ENCODE assay signal across 22 cellular contexts in the genomic region with DNA sequence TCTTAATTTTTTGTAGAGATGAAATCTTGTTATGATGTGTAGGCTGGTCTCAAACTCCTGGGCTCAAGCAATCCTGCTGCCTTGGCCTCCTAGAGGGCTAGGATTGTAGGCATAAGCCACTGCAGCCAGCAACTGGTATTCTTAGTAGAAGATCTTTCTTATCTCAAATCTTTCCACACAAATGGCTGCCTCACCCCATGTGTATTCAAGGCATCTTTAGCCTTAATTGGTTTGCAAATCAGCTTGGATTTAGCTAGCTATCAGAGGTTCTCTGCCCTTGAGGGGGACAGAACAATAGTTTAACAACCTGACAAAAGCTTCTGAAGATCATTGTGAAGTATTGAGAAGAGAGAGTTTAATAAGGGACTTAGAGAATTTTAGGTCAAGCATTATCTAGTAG. TPM values are rescaled to one million over a fixed set of nuclear protein-coding genes. Genes with fewer than 3 reads are reported as not detected.
DNase-seq lines count a peak whose midpoint lies in the region; TF ChIP-seq lines count a peak whose summit lies in the region.
"Had no signal": no experiment of that assay in that cellular context is flagged by ENCODE, and none has a peak within 500 bp of the region (broad histone marks: within the 10 kb centered on the region; RNA-seq: fewer than 3 reads in every experiment).

No MANE protein-coding gene starts in this region.

- H3K9me2 ChIP-seq in hepatocyte (replicated peaks; ENCODE audit: insufficient read depth) = no peaks in the 10 kb centered on the region

- H3K79me2 ChIP-seq in mesendoderm (ENCODE audit: control insufficient read depth, insufficient read depth, low read length) = no peaks in the 10 kb centered on the region
- no peaks in the 10 kb centered on the region for H3K79me2 ChIP-seq in osteoblast (ENCODE audit: insufficient read depth, low read length)
- H3K79me2 ChIP-seq in hepatocyte = no peaks in the 10 kb centered on the region

- H3K4me1 ChIP-seq in mesendoderm (ENCODE audit: control insufficient read depth, low read depth, low read length) = no peaks in the 10 kb centered on the region
- no peaks in the 10 kb centered on the region for H3K4me1 ChIP-seq in osteoblast (ENCODE audit: insufficient read depth, low read length)
- H3K4me1 ChIP-seq in hepatocyte (ENCODE audit: insufficient read depth) = no peaks in the 10 kb centered on the region
- H3K4me1 ChIP-seq: SJSA1 had no signal

- H3K27ac ChIP-seq in VCaP = peak overlapping the region; percentile 46
- H3K27ac ChIP-seq in mesendoderm (ENCODE audit: low read depth, low read length) = no peak overlapping the region
- no peak overlapping the region for H3K27ac ChIP-seq in osteoblast (ENCODE audit: low read depth, low read length)
- no peak overlapping the region for H3K27ac ChIP-seq in hepatocyte
- H3K27ac ChIP-seq: HL-60, PC-9, SJSA1 had no signal

- DNase-seq in NCI-H82 (lab: John Stamatoyannopoulos, UW) (peak; percentile 45), NCI-H82 treated with DMSO at 0.1 percent for 48 hours (lab: John Stamatoyannopoulos, UW; ENCODE audit: unreplicated experiment) (no peak), mesendoderm (peak; percentile 98), NCI-H187 (lab: John Stamatoyannopoulos, UW) (no peak), osteoblast (ENCODE audit: insufficient read length, low spot score, missing footprints) (no peak), hepatocyte (ENCODE audit: low spot score) (no peak), GM13976 (ENCODE audit: low spot score) (no peak)
- DNase-seq: DMS153; DND-41; Kasumi-1; NCI-H1092 treated with DMSO at 0.1 percent for 48 hours; NCI-H1436; NCI-H2029; NCI-H226; NCI-H510A; NK-92 treated with Interleukin-12 subunit alpha and Interleukin-12 subunit beta, amount 100 ng/mL, for 24 hours; T-cell had no signal

- H3K56ac ChIP-seq in mesendoderm (ENCODE audit: low read length) = no peak overlapping the region

- H2BK120ac ChIP-seq in mesendoderm (ENCODE audit: low read depth, low read length) = no peak overlapping the region

- H2AK5ac ChIP-seq in mesendoderm (ENCODE audit: low read length) = no peak overlapping the region

- no peaks in the 10 kb centered on the region for H3K36me3 ChIP-seq in mesendoderm (ENCODE audit: control insufficient read depth, insufficient read depth, low read length)
- H3K36me3 ChIP-seq in osteoblast (ENCODE audit: insufficient read depth, low read length) = no peaks in the 10 kb centered on the region
- H3K36me3 ChIP-seq in hepatocyte (replicated peaks; ENCODE audit: insufficient read depth, low read depth) = no peaks in the 10 kb centered on the region
- H3K36me3 ChIP-seq: SJSA1 had no signal

- no peak overlapping the region for H3K18ac ChIP-seq in mesendoderm (ENCODE audit: low read length)

- no peak overlapping the region for H4K8ac ChIP-seq in mesendoderm (ENCODE audit: low read depth, low read length)

- H3K23ac ChIP-seq in mesendoderm (ENCODE audit: low read length) = no peak overlapping the region

- TF ChIP-seq CTCF in VCaP (conservative IDR thresholded peaks at IDR 0.05) = no peak
- TF ChIP-seq CTCF in osteoblast (IDR thresholded peaks at IDR 0.05; ENCODE audit: extremely low read depth, low read depth, low read length) = no peak
- TF ChIP-seq CTCF in hepatocyte (IDR thresholded peaks at IDR 0.05; ENCODE audit: poor library complexity) = no peak
- no peak for TF ChIP-seq CTCF in GM13976 (IDR thresholded peaks at IDR 0.05; ENCODE audit: borderline replicate concordance, control extremely low read depth, extremely low read depth, insufficient read depth, missing control alignments)

- no peak overlapping the region for H2AFZ ChIP-seq in osteoblast (ENCODE audit: low read length)
- H2AFZ ChIP-seq in hepatocyte = no peak overlapping the region
- H2AFZ ChIP-seq: PC-9 had no signal

- H3K9me3 ChIP-seq in osteoblast (ENCODE audit: low read depth, low read length) = no peaks in the 10 kb centered on the region
- H3K9me3 ChIP-seq in hepatocyte (ENCODE audit: low read depth) = no peaks in the 10 kb centered on the region
- H3K9me3 ChIP-seq: SJSA1 had no signal

- no peak overlapping the region for H3K4ac ChIP-seq in mesendoderm (ENCODE audit: low read depth, low read length)

- H2BK15ac ChIP-seq in mesendoderm (replicated peaks; ENCODE audit: low read depth) = no peak overlapping the region

- H3K4me2 ChIP-seq in mesendoderm (ENCODE audit: low read length) (no peak overlapping the region), osteoblast (ENCODE audit: insufficient read depth, low read length) (no peak overlapping the region), hepatocyte (no peak overlapping the region)
- H3K4me2 ChIP-seq: PC-9 had no signal

- in situ Hi-C loops in GM13976 (cut with MboI; ENCODE audit: low sequenced_read_pairs, unreplicated experiment) = no loop called here

- H3K4me3 ChIP-seq in mesendoderm (ENCODE audit: low read length) = no peak overlapping the region
- H3K4me3 ChIP-seq in osteoblast (ENCODE audit: insufficient read depth, low read length) = no peak overlapping the region
- no peak overlapping the region for H3K4me3 ChIP-seq in hepatocyte
- H3K4me3 ChIP-seq: K562, PC-9, SJSA1 had no signal

- H3K27me3 ChIP-seq in mesendoderm (ENCODE audit: insufficient read depth, low read length, poor library complexity) (peaks cover 3% of the 10 kb centered on the region), osteoblast (ENCODE audit: insufficient read depth, low read length) (no peaks in the 10 kb centered on the region), hepatocyte (no peaks in the 10 kb centered on the region)

- H3K79me1 ChIP-seq in mesendoderm (ENCODE audit: low read length) = no peaks in the 10 kb centered on the region

- no peak overlapping the region for H4K5ac ChIP-seq in mesendoderm (ENCODE audit: low read length)

- H2BK5ac ChIP-seq in mesendoderm (ENCODE audit: low read length) = no peak overlapping the region

- H3K9ac ChIP-seq in mesendoderm (ENCODE audit: low read length) = no peak overlapping the region

- H4K20me1 ChIP-seq in osteoblast (ENCODE audit: insufficient read depth, low read length) (no peaks in the 10 kb centered on the region), hepatocyte (ENCODE audit: insufficient read depth, poor library complexity, severe bottlenecking) (no peaks in the 10 kb centered on the region)

RNA-seq across cellular contexts. Expression of a gene that starts 17.9 kb away (rescaled TPM):
- 307 TPM for polyA plus RNA-seq in mesendoderm (2013, experiment 1 of 2)
- 307 TPM for polyA plus RNA-seq in mesendoderm (2013, experiment 2 of 2)
- 42.3 and 43.0 TPM in 2 replicates for total RNA-seq in osteoblast
- 81.4 and 81.8 TPM in 2 replicates for total RNA-seq in hepatocyte
- 97.1 and 110 TPM in 2 replicates for polyA plus RNA-seq in hepatocyte

RNA-seq across cellular contexts. Expression of a gene that starts 22.6 kb away (rescaled TPM):
- 65.6 TPM for polyA plus RNA-seq in mesendoderm (2013, experiment 1 of 2)
- 66.6 TPM for polyA plus RNA-seq in mesendoderm (2013, experiment 2 of 2)
- total RNA-seq in osteoblast (42.4 and 43.1 TPM in 2 replicates), hepatocyte (39.3 and 43.1 TPM in 2 replicates)
- polyA plus RNA-seq in hepatocyte = 30.0 and 31.3 TPM in 2 replicates

Comparison
In these comparisons a context has a peak if more than half of its experiments do, and no peak if none do; other contexts are left out.
1. DNase-seq: peak in NCI-H82 (single experiment) and mesendoderm (single experiment); none in NCI-H82 treated with DMSO at 0.1 percent for 48 hours (single experiment), NCI-H187 (0 of 2), osteoblast (single experiment), hepatocyte (single experiment) and GM13976 (single experiment).